In the genomic region with DNA sequence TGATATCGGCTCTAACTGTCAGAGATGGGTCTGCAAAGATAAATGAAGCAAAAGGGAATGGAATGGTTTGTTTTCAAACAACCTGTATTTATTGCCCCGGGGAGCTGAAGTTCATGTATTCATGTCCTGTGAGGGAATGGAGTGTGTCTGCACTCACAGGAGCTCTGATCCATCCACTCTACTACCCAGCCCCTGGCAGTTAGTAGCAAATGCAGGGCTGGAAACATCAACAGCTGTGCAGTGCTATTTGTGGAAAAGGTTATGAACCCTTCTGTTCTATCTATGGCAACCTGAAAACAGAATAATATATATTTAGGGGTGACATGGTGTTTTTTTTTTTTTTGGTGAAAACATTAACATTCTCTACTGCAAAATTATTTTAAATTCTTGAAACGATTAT, we compare ENCODE assay signal across 25 cellular contexts. TPM values are rescaled to one million over a fixed set of nuclear protein-coding genes. Genes with fewer than 3 reads are reported as not detected.
"Had no signal": no experiment of that assay in that cellular context is flagged by ENCODE, and none has a peak within 500 bp of the region (broad histone marks: within the 10 kb centered on the region; RNA-seq: fewer than 3 reads in every experiment).

No MANE protein-coding gene starts in this region.

- H3K4me1 Mint-ChIP-seq: activated T-helper 17 cell treated with anti-CD3 and anti-CD28 coated beads, Interleukin-2, amount 50 U/mL, for 72 hours; central memory CD8-positive, alpha-beta T cell; WTC11 had no signal

- H3K27me3 ChIP-seq: esophagus muscularis mucosa, foreskin keratinocyte, heart right ventricle, left lung, spleen, suprapubic skin, tibial artery had no signal

- H3K9me3 Mint-ChIP-seq: activated CD8-positive, alpha-beta T cell treated with anti-CD3 and anti-CD28 coated beads for 36 hours; activated naive CD4-positive, alpha-beta T cell treated with anti-CD3 and anti-CD28 coated beads, Interleukin-2, amount 50 U/mL, for 72 hours; activated T-cell treated with anti-CD3 and anti-CD28 coated beads, Interleukin-2, amount 50 U/mL, for 4 hours; activated T-helper 17 cell treated with anti-CD3 and anti-CD28 coated beads, Interleukin-2, amount 50 U/mL, for 72 hours; central memory CD8-positive, alpha-beta T cell; natural killer cell treated with Interleukin-12 subunit alpha and Interleukin-12 subunit beta and Interleukin-15 and Interleukin-18, amount 100 ng/mL, for 72 hours; WTC11 had no signal

- ATAC-seq: activated CD8-positive, alpha-beta T cell treated with anti-CD3 and anti-CD28 coated beads for 36 hours; activated naive CD4-positive, alpha-beta T cell treated with anti-CD3 and anti-CD28 coated beads, Interleukin-2, amount 50 U/mL, for 72 hours; activated T-cell treated with anti-CD3 and anti-CD28 coated beads, Interleukin-2, amount 50 U/mL, for 4 hours; activated T-helper 17 cell treated with anti-CD3 and anti-CD28 coated beads, Interleukin-2, amount 50 U/mL, for 72 hours; foreskin keratinocyte; heart right ventricle; left lung; natural killer cell treated with Interleukin-12 subunit alpha and Interleukin-12 subunit beta and Interleukin-15 and Interleukin-18, amount 100 ng/mL, for 72 hours; right cardiac atrium; WTC11 had no signal

- H3K4me3 ChIP-seq: esophagus muscularis mucosa, heart right ventricle, left lung, lower lobe of right lung, spleen, suprapubic skin, tibial artery had no signal

- H3K27ac Mint-ChIP-seq: activated CD8-positive, alpha-beta T cell treated with anti-CD3 and anti-CD28 coated beads for 36 hours; activated naive CD4-positive, alpha-beta T cell treated with anti-CD3 and anti-CD28 coated beads, Interleukin-2, amount 50 U/mL, for 72 hours; activated T-helper 17 cell treated with anti-CD3 and anti-CD28 coated beads, Interleukin-2, amount 50 U/mL, for 72 hours; natural killer cell treated with Interleukin-12 subunit alpha and Interleukin-12 subunit beta and Interleukin-15 and Interleukin-18, amount 100 ng/mL, for 72 hours; WTC11 had no signal

- DNase-seq: activated CD4-positive, alpha-beta T cell treated with anti-CD3 and anti-CD28 coated beads for 1 hour; activated CD4-positive, alpha-beta T cell treated with anti-CD3 and anti-CD28 coated beads, Interleukin-2, amount 50 U/mL, for 1 hour; activated CD8-positive, alpha-beta T cell treated with anti-CD3 and anti-CD28 coated beads for 36 hours; activated naive CD4-positive, alpha-beta T cell; activated T-cell treated with anti-CD3 and anti-CD28 coated beads, Interleukin-2, amount 50 U/mL, for 4 hours; dermis blood vessel endothelial cell; effector CD4-positive, alpha-beta T cell; foreskin keratinocyte; heart right ventricle; kidney glomerular epithelial cell; left lung; lower lobe of right lung; mesenchymal stem cell; right cardiac atrium; spleen; stimulated activated naive CD4-positive, alpha-beta T cell; T1000; tibial artery had no signal

- H3K4me1 ChIP-seq: esophagus muscularis mucosa, foreskin keratinocyte, left lung, lower lobe of right lung, spleen, suprapubic skin, tibial artery had no signal

- H3K27ac ChIP-seq: esophagus muscularis mucosa, foreskin keratinocyte, heart right ventricle, left lung, lower lobe of right lung, spleen, suprapubic skin, tibial artery had no signal

- H3K9me3 ChIP-seq: esophagus muscularis mucosa, heart right ventricle, left lung, lower lobe of right lung, spleen, suprapubic skin, tibial artery had no signal

- H3K36me3 ChIP-seq: esophagus muscularis mucosa, heart right ventricle, spleen, suprapubic skin, tibial artery had no signal

- H3K36me3 Mint-ChIP-seq: activated naive CD4-positive, alpha-beta T cell treated with anti-CD3 and anti-CD28 coated beads, Interleukin-2, amount 50 U/mL, for 72 hours; natural killer cell treated with Interleukin-12 subunit alpha and Interleukin-12 subunit beta and Interleukin-15 and Interleukin-18, amount 100 ng/mL, for 72 hours; WTC11 had no signal

- H3K4me3 Mint-ChIP-seq: activated CD8-positive, alpha-beta T cell treated with anti-CD3 and anti-CD28 coated beads for 36 hours; activated T-cell treated with anti-CD3 and anti-CD28 coated beads, Interleukin-2, amount 50 U/mL, for 4 hours; activated T-helper 17 cell treated with anti-CD3 and anti-CD28 coated beads, Interleukin-2, amount 50 U/mL, for 72 hours; central memory CD8-positive, alpha-beta T cell; natural killer cell treated with Interleukin-12 subunit alpha and Interleukin-12 subunit beta and Interleukin-15 and Interleukin-18, amount 100 ng/mL, for 72 hours; WTC11 had no signal

RNA-seq across cellular contexts. Expression of a gene that starts 9.8 kb away (rescaled TPM):
- total RNA-seq: activated CD8-positive, alpha-beta T cell treated with anti-CD3 and anti-CD28 coated beads for 36 hours; activated naive CD4-positive, alpha-beta T cell treated with anti-CD3 and anti-CD28 coated beads, Interleukin-2, amount 50 U/mL, for 72 hours; activated T-helper 17 cell treated with anti-CD3 and anti-CD28 coated beads, Interleukin-2, amount 50 U/mL, for 72 hours; esophagus muscularis mucosa; heart right ventricle; natural killer cell treated with Interleukin-12 subunit alpha and Interleukin-12 subunit beta and Interleukin-15 and Interleukin-18, amount 100 ng/mL, for 72 hours; right cardiac atrium; spleen had no signal
